ENCODE assay signal across 11 cellular contexts in the genomic region with DNA sequence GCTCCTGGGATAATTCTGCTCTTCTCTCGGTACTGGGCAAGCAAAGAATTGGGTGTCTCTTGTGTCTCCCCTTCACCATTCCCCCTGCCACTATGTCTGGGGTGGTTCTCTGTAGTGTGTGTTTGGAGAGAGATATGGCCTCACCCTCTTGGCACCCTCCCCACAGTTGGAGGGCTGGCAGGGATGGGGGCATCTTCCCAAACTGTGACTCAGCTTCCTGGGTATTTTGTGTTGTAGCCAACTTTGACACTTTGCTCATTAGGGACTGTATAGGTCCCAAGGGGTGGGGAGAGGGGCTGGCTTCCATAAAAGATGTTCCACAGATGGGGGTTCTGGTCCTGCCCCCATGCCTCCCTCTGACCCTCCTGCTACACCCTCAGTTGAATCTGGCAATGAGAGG. TPM values are rescaled to one million over a fixed set of nuclear protein-coding genes. Genes with fewer than 3 reads are reported as not detected.
DNase-seq lines count a peak whose midpoint lies in the region; ATAC-seq and TF ChIP-seq lines count a peak whose summit lies in the region.
"Had no signal": no experiment of that assay in that cellular context is flagged by ENCODE, and none has a peak within 500 bp of the region (broad histone marks: within the 10 kb centered on the region; RNA-seq: fewer than 3 reads in every experiment).

No MANE protein-coding gene starts in this region.

- H3K27ac ChIP-seq in muscle layer of duodenum (ENCODE audit: low read length) (peak overlapping the region; percentile 85), upper lobe of left lung (peak overlapping the region; percentile 79 to 86 (median 84)), mesendoderm (ENCODE audit: low read depth, low read length) (no peak overlapping the region)

- H3K4me1 Mint-ChIP-seq in IgD-negative memory B cell, result peaks cover 0 to 9% (median 5%) of the 10 kb centered on the region in 3 donors
- peaks cover 25% of the 10 kb centered on the region for H3K4me1 Mint-ChIP-seq in chondrocyte (ENCODE audit: low read depth)
- peaks cover 16% of the 10 kb centered on the region for H3K4me1 Mint-ChIP-seq in activated T-helper 17 cell treated with anti-CD3 and anti-CD28 coated beads, Interleukin-2, amount 50 U/mL, for 72 hours

- H3K79me2 ChIP-seq in mesendoderm (ENCODE audit: control insufficient read depth, insufficient read depth, low read length), result no peaks in the 10 kb centered on the region

- H3K4me3 ChIP-seq in muscle layer of duodenum (ENCODE audit: low read depth in 1 of 2, low read length in 2 of 2), result peak overlapping the region; percentile 68 to 70
- H3K4me3 ChIP-seq in upper lobe of left lung, result peak overlapping the region in 3 of 4 donors; percentile 4 to 49 (median 46)
- no peak overlapping the region for H3K4me3 ChIP-seq in mesendoderm (ENCODE audit: low read length)

- no peak overlapping the region for H2BK5ac ChIP-seq in mesendoderm (ENCODE audit: low read length)

- H2AK5ac ChIP-seq in mesendoderm (ENCODE audit: low read length), result no peak overlapping the region

- TF ChIP-seq POLR2A in upper lobe of left lung (IDR thresholded peaks at IDR 0.05), result no peak

- H4K5ac ChIP-seq in mesendoderm (ENCODE audit: low read length), result no peak overlapping the region

- H3K18ac ChIP-seq in mesendoderm (ENCODE audit: low read length), result no peak overlapping the region

- H3K56ac ChIP-seq in mesendoderm (ENCODE audit: low read length), result no peak overlapping the region

- no peak overlapping the region for H3K23ac ChIP-seq in mesendoderm (ENCODE audit: low read length)

- H3K4me1 ChIP-seq in muscle layer of duodenum (ENCODE audit: control insufficient read depth in 1 of 2, insufficient read depth in 2 of 2, low read length in 2 of 2), result peaks cover 3 to 31% of the 10 kb centered on the region in 2 donors
- H3K4me1 ChIP-seq in upper lobe of left lung, result peaks cover 48 to 63% (median 60%) of the 10 kb centered on the region in 4 donors
- no peaks in the 10 kb centered on the region for H3K4me1 ChIP-seq in mesendoderm (ENCODE audit: control insufficient read depth, low read depth, low read length)

- no peak overlapping the region for H2BK15ac ChIP-seq in mesendoderm (replicated peaks; ENCODE audit: low read depth)

- H3K27ac Mint-ChIP-seq in IgD-negative memory B cell, result peak overlapping the region in 2 of 3 donors; percentile 35 to 40
- peak overlapping the region; percentile 58 for H3K27ac Mint-ChIP-seq in chondrocyte (ENCODE audit: unreplicated experiment)
- H3K27ac Mint-ChIP-seq in activated T-helper 17 cell treated with anti-CD3 and anti-CD28 coated beads, Interleukin-2, amount 50 U/mL, for 72 hours, result no peak overlapping the region

- no peak overlapping the region for H3K9ac ChIP-seq in mesendoderm (ENCODE audit: low read length)

- H3K9me3 ChIP-seq in muscle layer of duodenum (ENCODE audit: control insufficient read depth in 1 of 2, low read length in 2 of 2) (no peaks in the 10 kb centered on the region), upper lobe of left lung (no peaks in the 10 kb centered on the region)

- no peak for DNase-seq in chondrocyte (ENCODE audit: low spot score)
- no peak for DNase-seq in upper lobe of left lung
- DNase-seq in mesendoderm, result no peak
- DNase-seq: activated CD8-positive, alpha-beta memory T cell treated with anti-CD3 and anti-CD28 coated beads for 24 hours; islet precursor cell; NCI-H146 had no signal

- ATAC-seq in upper lobe of left lung (ENCODE audit: low FRiP score in 2 of 2) (peak in 1 of 2 donors; percentile 26), HG03139 (IDR thresholded peaks at IDR 0.05; ENCODE audit: unreplicated experiment) (no peak)
- ATAC-seq in activated T-helper 17 cell treated with anti-CD3 and anti-CD28 coated beads, Interleukin-2, amount 50 U/mL, for 72 hours (replicated peaks), result no peak

- TF ChIP-seq EP300 in upper lobe of left lung (IDR thresholded peaks at IDR 0.05), result peak in 1 of 4 donors; percentile 52

- WGBS in upper lobe of left lung, 2 donors, result 71 to 91% methylated on average over 1 of the region's 1 CpG
- no CpG with 5 or more reads among the region's 1 CpG for WGBS in mesendoderm (ENCODE audit: extremely low coverage, insufficient coverage, low lambda C conversion rate)

- H3K4ac ChIP-seq in mesendoderm (ENCODE audit: low read depth, low read length), result no peak overlapping the region

- no peak for TF ChIP-seq CTCF in chondrocyte (IDR thresholded peaks at IDR 0.05)
- no peak for TF ChIP-seq CTCF in upper lobe of left lung (IDR thresholded peaks at IDR 0.05)

- H3K27me3 Mint-ChIP-seq in IgD-negative memory B cell, result peaks cover 32% of the 10 kb centered on the region
- H3K27me3 Mint-ChIP-seq in chondrocyte (ENCODE audit: low read depth), result peaks cover 21% of the 10 kb centered on the region
- peaks cover 37% of the 10 kb centered on the region for H3K27me3 Mint-ChIP-seq in activated T-helper 17 cell treated with anti-CD3 and anti-CD28 coated beads, Interleukin-2, amount 50 U/mL, for 72 hours

- H4K8ac ChIP-seq in mesendoderm (ENCODE audit: low read depth, low read length), result no peak overlapping the region

- H3K36me3 ChIP-seq in muscle layer of duodenum (ENCODE audit: control insufficient read depth in 1 of 2, insufficient read depth in 2 of 2, low read length in 2 of 2) (no peaks in the 10 kb centered on the region), upper lobe of left lung (no peaks in the 10 kb centered on the region), mesendoderm (ENCODE audit: control insufficient read depth, insufficient read depth, low read length) (no peaks in the 10 kb centered on the region)

- H3K36me3 Mint-ChIP-seq in IgD-negative memory B cell (peaks cover 1% of the 10 kb centered on the region), chondrocyte (ENCODE audit: low read depth) (no peaks in the 10 kb centered on the region)
- H3K36me3 Mint-ChIP-seq in activated T-helper 17 cell treated with anti-CD3 and anti-CD28 coated beads, Interleukin-2, amount 50 U/mL, for 72 hours (ENCODE audit: low read depth), result no peaks in the 10 kb centered on the region

- H3K4me3 Mint-ChIP-seq in IgD-negative memory B cell (no peak overlapping the region), chondrocyte (ENCODE audit: unreplicated experiment) (peak overlapping the region; percentile 56)
- H3K4me3 Mint-ChIP-seq in activated T-helper 17 cell treated with anti-CD3 and anti-CD28 coated beads, Interleukin-2, amount 50 U/mL, for 72 hours, result no peak overlapping the region

- H3K9me3 Mint-ChIP-seq in IgD-negative memory B cell (peaks cover 0 to 2% (median 0%) of the 10 kb centered on the region in 3 donors), chondrocyte (ENCODE audit: low read depth) (no peaks in the 10 kb centered on the region)
- no peaks in the 10 kb centered on the region for H3K9me3 Mint-ChIP-seq in activated T-helper 17 cell treated with anti-CD3 and anti-CD28 coated beads, Interleukin-2, amount 50 U/mL, for 72 hours

- no peaks in the 10 kb centered on the region for H3K79me1 ChIP-seq in mesendoderm (ENCODE audit: low read length)

- no peak overlapping the region for H2BK120ac ChIP-seq in mesendoderm (ENCODE audit: low read depth, low read length)

- H3K4me2 ChIP-seq in mesendoderm (ENCODE audit: low read length), result no peak overlapping the region

- H3K27me3 ChIP-seq in muscle layer of duodenum (ENCODE audit: low read depth, low read length) (no peaks in the 10 kb centered on the region), upper lobe of left lung (no peaks in the 10 kb centered on the region), mesendoderm (ENCODE audit: insufficient read depth, low read length, poor library complexity) (peaks cover 3% of the 10 kb centered on the region)

RNA-seq across cellular contexts. Expression of a gene that starts 1.7 kb away (rescaled TPM):
- polyA plus RNA-seq in IgD-negative memory B cell, result 0.21 TPM
- total RNA-seq in chondrocyte (1.9 to 2.9 TPM (median 2.3 TPM) in 3 replicates), upper lobe of left lung (100 to 1,000 TPM in 4 of 6 donors, 10 to 100 TPM in 2; 58.1 to 206 (median 151) TPM)
- polyA plus RNA-seq in mesendoderm (2013, experiment 1 of 2), result 1.1 TPM
- 1.2 TPM for polyA plus RNA-seq in mesendoderm (2013, experiment 2 of 2)
- total RNA-seq in activated T-helper 17 cell treated with anti-CD3 and anti-CD28 coated beads, Interleukin-2, amount 50 U/mL, for 72 hours, result 10 to 100 TPM in 1 of 2 donors, 1 to 10 TPM in 1; 7.2 to 26.8 TPM

RNA-seq across cellular contexts. Expression of a gene that starts 20.6 kb away (rescaled TPM):
- 25.5 TPM for polyA plus RNA-seq in IgD-negative memory B cell
- total RNA-seq in chondrocyte (68.0 to 86.5 TPM (median 68.7 TPM) in 3 replicates), upper lobe of left lung (100 to 1,000 TPM in 3 of 6 donors, 10 to 100 TPM in 3; 35.3 to 230 (median 95.8) TPM)
- polyA plus RNA-seq in mesendoderm (2013, experiment 1 of 2), result 19.9 TPM
- polyA plus RNA-seq in mesendoderm (2013, experiment 2 of 2), result 20.0 TPM
- total RNA-seq in activated T-helper 17 cell treated with anti-CD3 and anti-CD28 coated beads, Interleukin-2, amount 50 U/mL, for 72 hours, result 10 to 100 TPM; 73.4 to 99.9 TPM

RNA-seq across cellular contexts. Expression of a gene that starts 22.6 kb away (rescaled TPM):
- 4.1 TPM for polyA plus RNA-seq in IgD-negative memory B cell
- total RNA-seq in chondrocyte, result 4.3 to 6.3 TPM (median 4.9 TPM) in 3 replicates
- 1 to 10 TPM in 5 of 6 donors, not detected in 1; 1.4 to 5.6 (median 4.6) TPM for total RNA-seq in upper lobe of left lung
- 6.1 TPM for polyA plus RNA-seq in mesendoderm (2013, experiment 1 of 2)
- 5.9 TPM for polyA plus RNA-seq in mesendoderm (2013, experiment 2 of 2)
- 1 to 10 TPM; 7.4 to 9.3 TPM for total RNA-seq in activated T-helper 17 cell treated with anti-CD3 and anti-CD28 coated beads, Interleukin-2, amount 50 U/mL, for 72 hours

RNA-seq across cellular contexts. Expression of a gene that starts 44.3 kb away (rescaled TPM):
- not detected for polyA plus RNA-seq in IgD-negative memory B cell
- total RNA-seq in chondrocyte, result 0.73 to 1.6 TPM (median 1.3 TPM) in 3 replicates
- total RNA-seq in upper lobe of left lung, result 1 to 10 TPM in 2 of 6 donors, under 1 TPM in 3, not detected in 1; 0.69 to 6.3 (median 0.98) TPM
- 1.4 TPM for polyA plus RNA-seq in mesendoderm (2013, experiment 1 of 2)
- polyA plus RNA-seq in mesendoderm (2013, experiment 2 of 2), result 1.2 TPM
- total RNA-seq in activated T-helper 17 cell treated with anti-CD3 and anti-CD28 coated beads, Interleukin-2, amount 50 U/mL, for 72 hours, result under 1 TPM; 0.17 to 0.29 TPM
- total RNA-seq: T-helper 2 cell treated with Interferon-gamma antibody and Interleukin-4, amounts not matched to agents 100 ng/mL and 5 ng/mL, for 36 hours had no signal

RNA-seq across cellular contexts. Expression of a gene that starts 46.5 kb away (rescaled TPM):
- polyA plus RNA-seq in IgD-negative memory B cell, result 1.5 TPM
- total RNA-seq in chondrocyte, result 35.6 to 37.9 TPM (median 35.8 TPM) in 3 replicates
- total RNA-seq in upper lobe of left lung, result 10 to 100 TPM in 5 of 6 donors, 1 to 10 TPM in 1; 7.0 to 64.8 (median 16.8) TPM
- 24.5 TPM for polyA plus RNA-seq in mesendoderm (2013, experiment 1 of 2)
- polyA plus RNA-seq in mesendoderm (2013, experiment 2 of 2), result 23.9 TPM
- 10 to 100 TPM; 10.5 to 18.0 TPM for total RNA-seq in activated T-helper 17 cell treated with anti-CD3 and anti-CD28 coated beads, Interleukin-2, amount 50 U/mL, for 72 hours
